Comparison of ENCODE assay signal across 14 cellular contexts in the genomic region with DNA sequence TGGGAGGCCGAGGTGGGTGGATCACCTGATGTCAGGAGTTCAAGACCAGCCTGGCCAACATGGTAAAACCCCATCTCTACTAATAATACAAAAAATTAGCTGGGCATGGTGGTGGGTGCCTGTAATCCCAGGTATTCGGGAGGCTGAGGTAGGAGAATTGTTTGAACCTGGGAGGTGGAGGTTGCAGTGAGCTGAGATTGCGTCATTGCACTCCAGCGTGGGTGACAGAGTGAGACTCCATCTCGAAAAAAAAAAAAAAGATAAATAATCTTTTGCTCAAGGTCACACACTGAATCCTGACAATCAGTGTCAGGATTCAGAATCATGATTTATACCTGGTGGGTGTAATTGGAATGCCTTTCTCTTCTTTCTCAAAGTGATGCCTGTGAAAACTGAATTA. TPM values are rescaled to one million over a fixed set of nuclear protein-coding genes. Genes with fewer than 3 reads are reported as not detected.
"Had no signal": no experiment of that assay in that cellular context is flagged by ENCODE, and none has a peak within 500 bp of the region (broad histone marks: within the 10 kb centered on the region; RNA-seq: fewer than 3 reads in every experiment).

No MANE protein-coding gene starts in this region.

RNA-seq across cellular contexts. Expression of a gene that starts 5.8 kb away (rescaled TPM):
- total RNA-seq: activated B cell treated with CpG ODN at 0.5 μM for 24 hours; activated CD4-positive, alpha-beta memory T cell treated with anti-CD3 and anti-CD28 coated beads for 36 hours; activated CD4-positive, alpha-beta memory T cell treated with anti-CD3 and anti-CD28 coated beads, Interleukin-2, amount 10 ng/mL, durations not matched to agents 7 days and 5 days; activated CD4-positive, alpha-beta T cell treated with anti-CD3 and anti-CD28 coated beads for 36 hours; activated CD4-positive, alpha-beta T cell treated with anti-CD3 and anti-CD28 coated beads, Interleukin-2, amount 10 ng/mL, durations not matched to agents 24 days and 14 days; activated CD4-positive, alpha-beta T cell treated with anti-CD3 and anti-CD28 coated beads, Interleukin-2, amount 10 ng/mL, durations not matched to agents 7 days and 5 days; activated CD8-positive, alpha-beta memory T cell treated with anti-CD3 and anti-CD28 coated beads for 36 hours; activated CD8-positive, alpha-beta memory T cell treated with anti-CD3 and anti-CD28 coated beads, Interleukin-2, amount 10 ng/mL, durations not matched to agents 7 days and 5 days; activated CD8-positive, alpha-beta T cell treated with anti-CD3 and anti-CD28 coated beads for 36 hours; activated CD8-positive, alpha-beta T cell treated with anti-CD3 and anti-CD28 coated beads, Interleukin-2, amount 10 ng/mL, durations not matched to agents 7 days and 5 days; T-helper 1 cell treated with Interleukin-12 subunit alpha and Interleukin-12 subunit beta and Interleukin-4 antibody, amounts not matched to agents 30 ng/mL and 1 ng/mL, for 36 hours; T-helper 17 cell; T-helper 2 cell treated with Interferon-gamma antibody and Interleukin-4, amounts not matched to agents 100 ng/mL and 5 ng/mL, for 36 hours; WTC11 had no signal
